In the genomic region with DNA sequence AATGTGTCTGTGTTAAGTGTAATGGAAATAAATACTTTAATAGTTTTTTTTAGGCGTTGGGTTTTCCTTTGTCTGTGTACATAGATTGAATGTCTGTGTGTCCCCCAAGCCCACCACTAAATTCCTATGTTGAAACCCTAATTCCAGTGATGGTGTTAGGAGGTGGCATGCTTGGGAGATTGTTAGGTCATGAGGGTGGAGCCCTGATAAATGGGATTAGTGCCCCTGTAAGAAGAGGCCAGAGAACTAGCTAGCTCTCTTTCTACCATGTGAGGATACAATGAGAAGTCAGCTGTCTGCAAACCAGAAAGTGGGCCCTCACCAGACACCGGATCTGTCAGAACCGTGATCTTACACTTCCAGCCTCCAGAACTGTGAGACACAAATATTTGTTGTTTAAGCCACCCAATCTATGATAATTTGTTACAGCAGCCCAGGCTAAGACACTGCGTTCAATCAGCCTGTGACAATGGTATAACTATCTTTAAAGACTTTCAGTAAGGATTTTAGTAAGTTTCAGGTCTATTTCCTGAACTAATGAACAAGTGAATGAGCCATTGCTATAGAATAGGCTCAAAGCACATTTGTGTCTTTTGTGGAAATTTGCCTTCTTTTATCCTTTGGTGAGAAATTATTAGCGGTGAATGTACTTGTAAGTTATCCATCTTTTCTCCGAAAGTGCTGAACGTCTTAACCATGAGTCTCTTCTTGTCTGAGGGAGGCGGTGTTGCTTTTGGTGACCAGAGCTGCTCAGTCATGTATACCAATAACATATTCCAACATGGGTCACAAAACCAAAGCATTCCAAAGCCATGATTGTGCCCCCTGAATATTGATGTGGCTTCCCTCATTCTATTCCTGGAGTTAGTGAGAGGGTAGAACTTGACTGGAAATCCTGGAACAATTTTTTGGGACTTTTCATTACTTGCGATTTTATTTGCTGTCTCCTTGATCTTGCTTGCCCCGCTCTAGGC, we compare ENCODE assay signal across 14 cellular contexts. TPM values are rescaled to one million over a fixed set of nuclear protein-coding genes. Genes with fewer than 3 reads are reported as not detected.
DNase-seq lines count a peak whose midpoint lies in the region; ATAC-seq, FAIRE-seq and TF ChIP-seq lines count a peak whose summit lies in the region.
"Had no signal": no experiment of that assay in that cellular context is flagged by ENCODE, and none has a peak within 500 bp of the region (broad histone marks: within the 10 kb centered on the region; RNA-seq: fewer than 3 reads in every experiment).

No MANE protein-coding gene starts in this region.

- ATAC-seq in gastrocnemius medialis, result no peak
- ATAC-seq: gastroesophageal sphincter had no signal

- peak; percentile 79 for DNase-seq in EL
- DNase-seq in RCC 7860 (ENCODE audit: low spot score), result peak; percentile 90
- peak; percentile 84 for DNase-seq in fibroblast of peridontal ligament (ENCODE audit: extremely low read depth)
- no peak for DNase-seq in gastrocnemius medialis
- no peak for DNase-seq in WERI-Rb-1
- DNase-seq in NCI-H1694 treated with DMSO at 0.1 percent for 48 hours (lab: John Stamatoyannopoulos, UW), result no peak
- DNase-seq in NCI-H2227 treated with DMSO at 0.1 percent for 48 hours (lab: John Stamatoyannopoulos, UW), result no peak
- DNase-seq: activated CD4-positive, alpha-beta T cell treated with anti-CD3 and anti-CD28 coated beads, Interleukin-2, amount 10 ng/mL, durations not matched to agents 7 days and 5 days; GF-D8; islet precursor cell; midbrain had no signal

- H3K36me3 ChIP-seq in gastrocnemius medialis (no peaks in the 10 kb centered on the region), WERI-Rb-1 (no peaks in the 10 kb centered on the region)
- H3K36me3 ChIP-seq: ascending aorta, gastroesophageal sphincter, tibial nerve had no signal

- in situ Hi-C loops in gastrocnemius medialis (cut with MboI; ENCODE audit: low sequenced_read_pairs in 4 of 4), result no loop called here

- H3K27ac ChIP-seq in gastrocnemius medialis (peak overlapping the region; percentile 54 to 75 (median 70)), WERI-Rb-1 (no peak overlapping the region)
- H3K27ac ChIP-seq: gastroesophageal sphincter, tibial nerve had no signal

- no peak overlapping the region for H3K4me3 ChIP-seq in gastrocnemius medialis
- no peak overlapping the region for H3K4me3 ChIP-seq in WERI-Rb-1 (ENCODE audit: low read depth, low read length)
- H3K4me3 ChIP-seq: ascending aorta, gastroesophageal sphincter, tibial nerve had no signal

- peaks cover 61% of the 10 kb centered on the region in 2 donors for H3K4me1 ChIP-seq in gastrocnemius medialis

- TF ChIP-seq CTCF in gastrocnemius medialis (IDR thresholded peaks at IDR 0.05 in 4 of 5, conservative IDR thresholded peaks at IDR 0.05 in 1 of 5) (no peak), WERI-Rb-1 (IDR thresholded peaks at IDR 0.05; ENCODE audit: low read depth, low read length) (no peak)

- peak; percentile 94 for FAIRE-seq in RCC 7860 (lab: Jason Lieb, UNC)

- intact Hi-C loops in gastrocnemius medialis (cut with DNase I; ENCODE audit: low total_unique reads), result no loop called here

- TF ChIP-seq POLR2A in gastrocnemius medialis (IDR thresholded peaks at IDR 0.05), result no peak

- H3K9me3 ChIP-seq in gastrocnemius medialis (no peaks in the 10 kb centered on the region), WERI-Rb-1 (ENCODE audit: severe bottlenecking) (no peaks in the 10 kb centered on the region)
- H3K9me3 ChIP-seq: ascending aorta, gastroesophageal sphincter, tibial nerve had no signal

- H3K27me3 ChIP-seq in gastrocnemius medialis (no peaks in the 10 kb centered on the region), WERI-Rb-1 (ENCODE audit: insufficient read depth, low read depth, severe bottlenecking) (peaks cover 84% of the 10 kb centered on the region)
- H3K27me3 ChIP-seq: ascending aorta, gastroesophageal sphincter, tibial nerve had no signal

RNA-seq across cellular contexts. Expression of gene IL1R1, which starts 29.6 kb away (rescaled TPM):
- 10 to 100 TPM; 17.6 to 23.3 (median 19.3) TPM for total RNA-seq in gastrocnemius medialis

Comparison
In these comparisons a context has a peak if more than half of its experiments do, and no peak if none do; other contexts are left out.
1. DNase-seq: peak in EL (single experiment), RCC 7860 (single experiment) and fibroblast of peridontal ligament (single experiment); none in gastrocnemius medialis (0 of 2), WERI-Rb-1 (single experiment), NCI-H1694 treated with DMSO at 0.1 percent for 48 hours (single experiment) and NCI-H2227 treated with DMSO at 0.1 percent for 48 hours (single experiment).